28 cellular contexts compared by ENCODE assay signal in the genomic region with DNA sequence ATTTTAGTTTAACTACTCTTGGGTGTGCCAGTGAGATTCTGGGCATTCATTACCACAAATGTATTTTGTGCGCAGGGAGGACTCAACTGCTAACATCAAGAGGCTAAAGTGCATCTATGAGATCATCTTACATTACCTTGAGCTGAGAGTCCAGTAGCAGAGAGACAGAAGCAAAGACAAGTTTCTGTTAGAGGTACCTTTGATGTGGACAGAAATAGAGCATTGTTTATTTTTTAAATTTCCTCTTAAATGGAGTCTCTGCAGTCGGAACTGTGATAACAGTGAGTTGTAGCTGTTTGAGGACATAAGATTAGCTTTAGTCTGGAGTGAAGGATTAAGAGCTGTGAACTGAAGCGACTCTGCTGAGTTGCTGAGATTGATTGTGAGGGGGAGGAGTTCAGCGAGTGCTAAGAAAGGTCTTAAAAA.
A peak's percentile ranks its signal among the peaks of the same experiment; 100 is the strongest.
DNase-seq lines count a peak whose midpoint lies in the region; ATAC-seq, FAIRE-seq and TF ChIP-seq lines count a peak whose summit lies in the region.
"Had no signal": no experiment of that assay in that cellular context is flagged by ENCODE, and none has a peak within 500 bp of the region (broad histone marks: within the 10 kb centered on the region; RNA-seq: fewer than 3 reads in every experiment).

No MANE protein-coding gene starts in this region.

- peak overlapping the region; percentile 55 for H3K27ac ChIP-seq in HepG2 (ENCODE audit: extremely low read length, insufficient read depth, low read length)
- no peak overlapping the region for H3K27ac ChIP-seq in right lobe of liver
- H3K27ac ChIP-seq in CD8-positive, alpha-beta memory T cell (ENCODE audit: low read depth, low read length): no peak overlapping the region
- H3K27ac ChIP-seq: BLaER1 treated with 17β-estradiol and CSF1 and Interleukin-3, amounts not matched to agents 10 nM and 100 nM; epithelial cell of prostate; foreskin keratinocyte; sigmoid colon; suprapubic skin; vagina had no signal

- in situ Hi-C loops in HepG2 (cut with HindIII; ENCODE audit: extremely low pct_ligation_motif_present, low pct_unique_long_range_greater_than_20kb): no loop called here

- H3K36me3 ChIP-seq in HepG2 (replicated peaks in 1 of 2; ENCODE audit: control insufficient read depth in 1 of 2, insufficient read depth in 2 of 2, low read length in 2 of 2) (peaks cover 9 to 16% of the 10 kb centered on the region in 2 experiments; a peak in 3 of 5 replicates), right lobe of liver (no peaks in the 10 kb centered on the region)
- H3K36me3 ChIP-seq in CD8-positive, alpha-beta memory T cell (ENCODE audit: insufficient read depth, low read length): no peaks in the 10 kb centered on the region
- H3K36me3 ChIP-seq: BLaER1 treated with 17β-estradiol and CSF1 and Interleukin-3, amounts not matched to agents 10 nM and 100 nM; HAP-1; sigmoid colon; suprapubic skin; vagina had no signal

- TF ChIP-seq RAD21 in HepG2 (CRISPR knock-in tag; IDR thresholded peaks at IDR 0.05): no peak

- BruUV-seq in HepG2 (replicated peaks; lab: Mats Ljungman, UMichigan): no TSS peak

- no peak overlapping the region for H2AFZ ChIP-seq in HepG2 (ENCODE audit: low read length)

- no peaks in the 10 kb centered on the region for H3K27me3 Mint-ChIP-seq in mesothelial cell of epicardium (ENCODE audit: low read depth)
- peaks cover 0 to 1% of the 10 kb centered on the region in 2 donors for H3K27me3 Mint-ChIP-seq in CD8-positive, alpha-beta memory T cell

- H3K9me3 Mint-ChIP-seq in mesothelial cell of epicardium: no peaks in the 10 kb centered on the region
- H3K9me3 Mint-ChIP-seq in CD8-positive, alpha-beta memory T cell: no peaks in the 10 kb centered on the region
- H3K9me3 Mint-ChIP-seq: activated naive CD8-positive, alpha-beta T cell treated with anti-CD3 and anti-CD28 coated beads, Interleukin-2, amount 10 ng/mL, durations not matched to agents 7 days and 5 days; activated T-helper 2 cell treated with anti-CD3 and anti-CD28 coated beads, Interferon-gamma antibody, Interleukin-2, Interleukin-4, amounts not matched to agents 10 μg/mL and 5 μg/mL and 100 μg/mL, durations not matched to agents 14 hours and 24 hours and 36 hours; T-helper 2 cell treated with Interferon-gamma antibody and Interleukin-4, amounts not matched to agents 5 μg/mL and 100 μg/mL, for 36 hours had no signal

- H3K4me3 ChIP-seq in HepG2 (replicated peaks in 1 of 3; ENCODE audit: insufficient read depth in 1 of 3, low read depth in 2 of 3, low read length in 3 of 3) (no peak overlapping the region), right lobe of liver (no peak overlapping the region)
- no peak overlapping the region for H3K4me3 ChIP-seq in CD8-positive, alpha-beta memory T cell (ENCODE audit: low read length)
- H3K4me3 ChIP-seq: BLaER1 treated with 17β-estradiol and CSF1 and Interleukin-3, amounts not matched to agents 10 nM and 100 nM; HAP-1; sigmoid colon; suprapubic skin; vagina had no signal

- POLR2A ChIA-PET in HepG2 (lab: Yijun Ruan, JAX): interaction anchor here (1.0 kb wide), 1 partner anchor 293 kb away, joined by 3 read pairs; no protein-coding TSS in a partner anchor
- POLR2A ChIA-PET in CD8-positive, alpha-beta memory T cell (lab: Charles Lee): no interaction called here

- H3K4me3 Mint-ChIP-seq in mesothelial cell of epicardium: no peak overlapping the region
- no peak overlapping the region for H3K4me3 Mint-ChIP-seq in CD8-positive, alpha-beta memory T cell
- H3K4me3 Mint-ChIP-seq: activated naive CD8-positive, alpha-beta T cell treated with anti-CD3 and anti-CD28 coated beads, Interleukin-2, amount 10 ng/mL, durations not matched to agents 7 days and 5 days; naive B cell; T-helper 2 cell treated with Interferon-gamma antibody and Interleukin-4, amounts not matched to agents 5 μg/mL and 100 μg/mL, for 36 hours had no signal

- H3K36me3 Mint-ChIP-seq in mesothelial cell of epicardium: peaks cover 4% of the 10 kb centered on the region
- H3K36me3 Mint-ChIP-seq in CD8-positive, alpha-beta memory T cell: peaks cover 0 to 12% (median 2%) of the 10 kb centered on the region in 3 donors
- H3K36me3 Mint-ChIP-seq: activated naive CD8-positive, alpha-beta T cell treated with anti-CD3 and anti-CD28 coated beads, Interleukin-2, amount 10 ng/mL, durations not matched to agents 7 days and 5 days; naive B cell had no signal

- 30% methylated on average over 4 of the region's 4 CpGs for WGBS in HepG2 (ENCODE audit: low lambda C conversion rate)
- WGBS in right lobe of liver (ENCODE audit: insufficient coverage, low coverage, low lambda C conversion rate, missing lambda C conversion rate): 67% methylated on average over 4 of the region's 4 CpGs

- no peaks in the 10 kb centered on the region for H3K79me2 ChIP-seq in HepG2 (ENCODE audit: insufficient read depth, low read length)

- peak; percentile 97 for ATAC-seq in HepG2
- no peak for ATAC-seq in right lobe of liver
- ATAC-seq: foreskin keratinocyte had no signal

- TF ChIP-seq EP300 in HepG2 (IDR thresholded peaks at IDR 0.05; ENCODE audit: low read depth in 2 of 2, low read length in 2 of 2) (peak in 1 of 2 experiments; percentile 69; a peak in 2 of 4 replicates), HepG2 (CRISPR knock-in tag; IDR thresholded peaks at IDR 0.05; ENCODE audit: borderline replicate concordance) (no peak)

- TF ChIP-seq CTCF in HepG2 (CRISPR knock-in tag; IDR thresholded peaks at IDR 0.05) (no peak), right lobe of liver (IDR thresholded peaks at IDR 0.05) (no peak), mesothelial cell of epicardium (IDR thresholded peaks at IDR 0.05; ENCODE audit: unreplicated experiment) (no peak)

- H3K27ac Mint-ChIP-seq in mesothelial cell of epicardium: peak overlapping the region; percentile 3
- peak overlapping the region in 1 of 8 donors; percentile 1 for H3K27ac Mint-ChIP-seq in CD8-positive, alpha-beta memory T cell
- H3K27ac Mint-ChIP-seq: activated naive CD8-positive, alpha-beta T cell treated with anti-CD3 and anti-CD28 coated beads, Interleukin-2, amount 10 ng/mL, durations not matched to agents 7 days and 5 days; activated T-helper 2 cell treated with anti-CD3 and anti-CD28 coated beads, Interferon-gamma antibody, Interleukin-2, Interleukin-4, amounts not matched to agents 10 μg/mL and 5 μg/mL and 100 μg/mL, durations not matched to agents 14 hours and 24 hours and 36 hours; naive B cell; T-helper 2 cell treated with Interferon-gamma antibody and Interleukin-4, amounts not matched to agents 5 μg/mL and 100 μg/mL, for 36 hours had no signal

- H3K4me1 ChIP-seq in HepG2 (ENCODE audit: insufficient read depth, low read length) (peaks cover 28% of the 10 kb centered on the region), right lobe of liver (no peaks in the 10 kb centered on the region)
- no peaks in the 10 kb centered on the region for H3K4me1 ChIP-seq in CD8-positive, alpha-beta memory T cell (ENCODE audit: insufficient read depth, low read length)
- H3K4me1 ChIP-seq: foreskin keratinocyte, sigmoid colon, suprapubic skin, vagina had no signal

- CTCF ChIA-PET in HepG2 (lab: Yijun Ruan, JAX; ENCODE audit: low intra/inter-chr PET ratio, low total read pairs): no interaction called here
- CTCF ChIA-PET in CD8-positive, alpha-beta memory T cell (lab: Charles Lee): no interaction called here

- DNase-seq in HepG2 (ENCODE audit: low spot score): peak; percentile 89
- DNase-seq in right lobe of liver: no peak
- DNase-seq in NCI-H82 treated with DMSO at 0.1 percent for 48 hours (lab: John Stamatoyannopoulos, UW; ENCODE audit: unreplicated experiment): peak; percentile 72
- no peak for DNase-seq in mesothelial cell of epicardium (ENCODE audit: low spot score in 2 of 2, unreplicated experiment in 2 of 2)
- DNase-seq in DMS79 treated with DMSO at 0.1 percent for 48 hours (lab: John Stamatoyannopoulos, UW): no peak
- DNase-seq in CD8-positive, alpha-beta memory T cell: no peak
- DNase-seq in SHP77 treated with DMSO at 0.1 percent for 48 hours (lab: John Stamatoyannopoulos, UW): no peak
- no peak for DNase-seq in NAMALWA (ENCODE audit: low spot score)
- DNase-seq: activated naive CD8-positive, alpha-beta T cell treated with anti-CD3 and anti-CD28 coated beads, Interleukin-2, amount 10 ng/mL, durations not matched to agents 7 days and 5 days; Calu3; cerebellar nuclear complex; foreskin keratinocyte; KG1; kidney; mammary epithelial cell; naive B cell; NCI-H2029 treated with DMSO at 0.1 percent for 48 hours; NCI-H526; sigmoid colon had no signal

- TF ChIP-seq POLR2A in HepG2 (IDR thresholded peaks at IDR 0.05; ENCODE audit: insufficient read depth in 1 of 2, low read depth in 2 of 2, low read length in 2 of 2) (no peak), right lobe of liver (IDR thresholded peaks at IDR 0.05) (no peak)

- FAIRE-seq in HepG2 (lab: Jason Lieb, UNC): peak; percentile 51
- FAIRE-seq: G401.6, kidney had no signal

- H4K20me1 ChIP-seq in HepG2 (ENCODE audit: insufficient read depth, low read length): no peaks in the 10 kb centered on the region
- H4K20me1 ChIP-seq: BLaER1 treated with 17β-estradiol and CSF1 and Interleukin-3, amounts not matched to agents 10 nM and 100 nM had no signal

- intact Hi-C loops in HepG2 (cut with micrococcal nuclease; ENCODE audit: unreplicated experiment) (no loop called here), right lobe of liver (cut with DNase I) (no loop called here)

- H3K27me3 ChIP-seq in HepG2 (ENCODE audit: control insufficient read depth in 1 of 2, insufficient read depth in 2 of 2, low read length in 2 of 2): no peaks in the 10 kb centered on the region
- no peaks in the 10 kb centered on the region for H3K27me3 ChIP-seq in right lobe of liver
- no peaks in the 10 kb centered on the region for H3K27me3 ChIP-seq in CD8-positive, alpha-beta memory T cell (ENCODE audit: insufficient read depth, low read length, poor library complexity, severe bottlenecking)
- H3K27me3 ChIP-seq: BLaER1 treated with 17β-estradiol and CSF1 and Interleukin-3, amounts not matched to agents 10 nM and 100 nM; foreskin keratinocyte; sigmoid colon; suprapubic skin; vagina had no signal

- 0 out of 2 replicates have a peak overlapping the region, but pooled peaks have one; percentile 5 for H3K4me2 ChIP-seq in HepG2 (ENCODE audit: low read depth, low read length)
- H3K4me2 ChIP-seq: BLaER1 treated with 17β-estradiol and CSF1 and Interleukin-3, amounts not matched to agents 10 nM and 100 nM; SK-N-SH had no signal

- H3K4me1 Mint-ChIP-seq in mesothelial cell of epicardium: peaks cover 36% of the 10 kb centered on the region
- no peaks in the 10 kb centered on the region for H3K4me1 Mint-ChIP-seq in CD8-positive, alpha-beta memory T cell
- H3K4me1 Mint-ChIP-seq: activated naive CD8-positive, alpha-beta T cell treated with anti-CD3 and anti-CD28 coated beads, Interleukin-2, amount 10 ng/mL, durations not matched to agents 7 days and 5 days; naive B cell had no signal

- H3K9me3 ChIP-seq in HepG2 (ENCODE audit: low read length): no peaks in the 10 kb centered on the region
- no peaks in the 10 kb centered on the region for H3K9me3 ChIP-seq in right lobe of liver
- no peaks in the 10 kb centered on the region for H3K9me3 ChIP-seq in CD8-positive, alpha-beta memory T cell (ENCODE audit: low read length)
- H3K9me3 ChIP-seq: BLaER1 treated with 17β-estradiol and CSF1 and Interleukin-3, amounts not matched to agents 10 nM and 100 nM; HAP-1; sigmoid colon; SK-N-SH; suprapubic skin; vagina had no signal

- no peak overlapping the region for H3K9ac ChIP-seq in HepG2 (ENCODE audit: insufficient read depth, low read depth, low read length)
- H3K9ac ChIP-seq: BLaER1 treated with 17β-estradiol and CSF1 and Interleukin-3, amounts not matched to agents 10 nM and 100 nM; SK-N-SH had no signal

Comparison
In these comparisons a context has a peak if more than half of its experiments do, and no peak if none do; other contexts are left out.
1. DNase-seq: peak in HepG2 (single experiment) and NCI-H82 treated with DMSO at 0.1 percent for 48 hours (single experiment); none in right lobe of liver (0 of 3), mesothelial cell of epicardium (0 of 2), DMS79 treated with DMSO at 0.1 percent for 48 hours (single experiment), CD8-positive, alpha-beta memory T cell (0 of 5), SHP77 treated with DMSO at 0.1 percent for 48 hours (single experiment) and NAMALWA (single experiment).